ENCODE assay signal across 1 cellular context in genomic region chr3:9797196-9797945, GRCh38.
A peak's percentile ranks its signal among the peaks of the same experiment; 100 is the strongest.
TF ChIP-seq lines count a peak whose summit lies in the region.

No MANE protein-coding gene starts in this region.

TF ChIP-seq in GM12878, 131 proteins besides CTCF, POLR2A, EP300 and RAD21:
- TF ChIP-seq ELK1 (IDR thresholded peaks at IDR 0.05; ENCODE audit: low read depth, low read length) (no peak), SKIL (IDR thresholded peaks at IDR 0.05; ENCODE audit: low read depth, poor library complexity, severe bottlenecking) (no peak), POLR2AphosphoS5 (IDR thresholded peaks at IDR 0.05; ENCODE audit: low read length) (0 out of 2 replicates have a peak, but pooled peaks have one; percentile 61), RELB (IDR thresholded peaks at IDR 0.05; ENCODE audit: low read depth) (no peak), ZBTB40 (IDR thresholded peaks at IDR 0.05; ENCODE audit: borderline replicate concordance) (no peak), E2F8 (IDR thresholded peaks at IDR 0.05; ENCODE audit: low read depth, partially characterized antibody) (no peak)
